ENCODE assay signal across 1 cellular context in genomic region chr3:125202197-125202596, GRCh38.
TF ChIP-seq lines count a peak whose summit lies in the region.

No MANE protein-coding gene starts in this region.

TF ChIP-seq in GM23338, 12 proteins besides CTCF, POLR2A, EP300 and RAD21 (continued from another document):
- no peak for TF ChIP-seq REST (IDR thresholded peaks at IDR 0.05; ENCODE audit: unreplicated experiment)
- no peak for TF ChIP-seq POLR2AphosphoS5 (IDR thresholded peaks at IDR 0.05; ENCODE audit: low read depth)
- TF ChIP-seq EZH2 (IDR thresholded peaks at IDR 0.05; ENCODE audit: low read depth, unreplicated experiment) = no peak
- TF ChIP-seq NANOG (IDR thresholded peaks at IDR 0.05; ENCODE audit: borderline replicate concordance) = no peak
- TF ChIP-seq JUNB (IDR thresholded peaks at IDR 0.05; ENCODE audit: unreplicated experiment) = no peak
- no peak for TF ChIP-seq STAT1 (IDR thresholded peaks at IDR 0.05; ENCODE audit: unreplicated experiment)
- no peak for TF ChIP-seq EZH2phosphoT487 (IDR thresholded peaks at IDR 0.05; ENCODE audit: unreplicated experiment)
